Comparison of ENCODE assay signal across 12 cellular contexts in genomic region chr7:94909023-94909466, GRCh38. TPM values are rescaled to one million over a fixed set of nuclear protein-coding genes. Genes with fewer than 3 reads are reported as not detected.
DNase-seq lines count a peak whose midpoint lies in the region; ATAC-seq, FAIRE-seq and TF ChIP-seq lines count a peak whose summit lies in the region.
"Had no signal": no experiment of that assay in that cellular context is flagged by ENCODE, and none has a peak within 500 bp of the region (broad histone marks: within the 10 kb centered on the region; RNA-seq: fewer than 3 reads in every experiment).

No MANE protein-coding gene starts in this region.

- no peak for FAIRE-seq in RCC 7860 (lab: Jason Lieb, UNC)
- FAIRE-seq: GM12878 had no signal

- no peak for DNase-seq in right atrium auricular region (ENCODE audit: low spot score)
- no peak for DNase-seq in Right ventricle myocardium superior
- DNase-seq in RCC 7860 (ENCODE audit: low spot score): no peak
- DNase-seq: activated T-cell treated with anti-CD3 and anti-CD28 coated beads, Interleukin-2, amount 50 U/mL, for 1 hour; SIG-M5 had no signal

- ATAC-seq in Right ventricle myocardium superior (ENCODE audit: poor library complexity) (no peak), gastroesophageal sphincter (no peak), GM19023 (IDR thresholded peaks at IDR 0.05; ENCODE audit: unreplicated experiment) (no peak), HG02884 (IDR thresholded peaks at IDR 0.05; ENCODE audit: unreplicated experiment) (no peak), GM18907 (IDR thresholded peaks at IDR 0.05; ENCODE audit: unreplicated experiment) (no peak)
- ATAC-seq: esophagus mucosa, GM12878 had no signal

- H3K9me3 ChIP-seq in right atrium auricular region (no peaks in the 10 kb centered on the region), gastroesophageal sphincter (no peaks in the 10 kb centered on the region), neuron (ENCODE audit: low read length) (no peaks in the 10 kb centered on the region)

- H3K27me3 ChIP-seq in right atrium auricular region (no peaks in the 10 kb centered on the region), gastroesophageal sphincter (no peaks in the 10 kb centered on the region), neuron (ENCODE audit: insufficient read depth, low read length) (no peaks in the 10 kb centered on the region)

- H3K27ac ChIP-seq in right atrium auricular region (peak overlapping the region; percentile 65 to 81), gastroesophageal sphincter (peak overlapping the region in 2 of 4 donors; percentile 86 to 87)

- intact Hi-C loops in Right ventricle myocardium superior (cut with DNase I): no loop called here

- 22 to 30% methylated on average over 4 of the region's 4 CpGs for WGBS in gastroesophageal sphincter (ENCODE audit: low coverage in 1 of 2), 2 donors

- no peak for TF ChIP-seq POLR2A in gastroesophageal sphincter (IDR thresholded peaks at IDR 0.05)

- TF ChIP-seq CTCF in right atrium auricular region (IDR thresholded peaks at IDR 0.05) (no peak), gastroesophageal sphincter (IDR thresholded peaks at IDR 0.05) (no peak)

- H3K36me3 ChIP-seq in right atrium auricular region (no peaks in the 10 kb centered on the region), gastroesophageal sphincter (no peaks in the 10 kb centered on the region), neuron (ENCODE audit: insufficient read depth, low read length) (no peaks in the 10 kb centered on the region)

- H3K4me3 ChIP-seq in right atrium auricular region (peak overlapping the region; percentile 56), gastroesophageal sphincter (peak overlapping the region; percentile 43 to 72), neuron (ENCODE audit: low read length) (peak overlapping the region; percentile 59)
- H3K4me3 ChIP-seq: GM12878 had no signal

- peak overlapping the region; percentile 85 for H2AFZ ChIP-seq in neuron (ENCODE audit: low read depth, low read length)

- TF ChIP-seq EP300 in gastroesophageal sphincter (IDR thresholded peaks at IDR 0.05): no peak

- H3K4me1 ChIP-seq in right atrium auricular region (peaks cover 0 to 9% of the 10 kb centered on the region in 2 donors), gastroesophageal sphincter (peaks cover 0 to 50% (median 3%) of the 10 kb centered on the region in 3 donors), neuron (ENCODE audit: insufficient read depth, low read length) (peaks cover 34% of the 10 kb centered on the region)

RNA-seq across cellular contexts. Expression of gene PPP1R9A, which starts 1.7 kb away (rescaled TPM):
- total RNA-seq in right atrium auricular region: 10 to 100 TPM; 23.3 to 23.4 TPM
- 22.6 TPM for total RNA-seq in Right ventricle myocardium superior
- total RNA-seq in gastroesophageal sphincter: 10 to 100 TPM; 21.0 to 48.4 (median 31.6) TPM
- total RNA-seq: GM12878 had no signal
